In the genomic region with DNA sequence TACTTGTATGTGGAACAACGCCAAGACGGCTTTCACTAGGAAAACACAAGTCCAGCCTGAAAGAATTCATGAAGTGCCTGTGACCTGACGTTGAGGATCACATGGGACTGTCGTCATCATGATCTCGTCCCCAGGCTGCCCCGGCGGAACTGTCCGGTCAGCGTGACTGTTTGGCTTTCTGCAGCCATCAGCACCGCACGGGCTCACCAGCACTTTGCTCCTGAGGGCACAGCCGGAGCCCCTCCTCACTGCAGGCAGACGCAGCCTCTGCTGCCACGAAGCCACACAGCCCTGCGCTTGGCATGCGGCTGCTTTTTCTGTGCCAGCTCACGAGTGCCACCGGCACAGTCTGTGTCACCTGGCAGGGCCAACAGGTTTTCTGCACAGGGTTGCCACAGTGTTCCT, we compare ENCODE assay signal across 12 cellular contexts. TPM values are rescaled to one million over a fixed set of nuclear protein-coding genes. Genes with fewer than 3 reads are reported as not detected.
DNase-seq lines count a peak whose midpoint lies in the region; ATAC-seq and TF ChIP-seq lines count a peak whose summit lies in the region.
"Had no signal": no experiment of that assay in that cellular context is flagged by ENCODE, and none has a peak within 500 bp of the region (broad histone marks: within the 10 kb centered on the region; RNA-seq: fewer than 3 reads in every experiment).

No MANE protein-coding gene starts in this region.

- intact Hi-C loops in left ventricle myocardium inferior (cut with micrococcal nuclease): no loop called here

- DNase-seq in C1 segment of cervical spinal cord (lab: John Stamatoyannopoulos, UW) (peak in 9 of 14 donors; percentile 23 to 84 (median 44)), astrocyte of the cerebellum (ENCODE audit: low read depth) (peak; percentile 69), left ventricle myocardium inferior (peak; percentile 72), retinal pigment epithelial cell (ENCODE audit: low read depth) (peak; percentile 71), NCI-H1105 (lab: John Stamatoyannopoulos, UW) (no peak)
- no peak for DNase-seq in stimulated activated CD4-positive, alpha-beta T cell treated with anti-CD3 and anti-CD28 coated beads, Interleukin-1b, Interleukin-23, amount 100 ng/mL, for 48 hours
- DNase-seq: activated CD4-positive, alpha-beta T cell treated with anti-CD3 and anti-CD28 coated beads, Interleukin-2, amount 10 ng/mL, durations not matched to agents 7 days and 5 days; cortex of kidney; DMS 273 treated with DMSO at 0.1 percent for 48 hours; NCI-H510A treated with DMSO at 0.1 percent for 48 hours had no signal

- in situ Hi-C loops in astrocyte of the cerebellum (cut with HindIII; ENCODE audit: low sequenced_read_pairs): no loop called here

- H3K36me3 ChIP-seq in left ventricle myocardium inferior: peaks cover 89% of the 10 kb centered on the region

- ATAC-seq in GM21786 (IDR thresholded peaks at IDR 0.05; ENCODE audit: unreplicated experiment) (no peak), HG02938 (IDR thresholded peaks at IDR 0.05; ENCODE audit: unreplicated experiment) (no peak)

- peaks cover 33% of the 10 kb centered on the region for H3K4me1 ChIP-seq in left ventricle myocardium inferior

- H3K27me3 ChIP-seq in left ventricle myocardium inferior (ENCODE audit: low read depth): no peaks in the 10 kb centered on the region

- H3K4me3 ChIP-seq in astrocyte of the cerebellum (ENCODE audit: low read depth, low read length): no peak overlapping the region
- peak overlapping the region; percentile 29 for H3K4me3 ChIP-seq in left ventricle myocardium inferior
- no peak overlapping the region for H3K4me3 ChIP-seq in retinal pigment epithelial cell (ENCODE audit: low read length)

- no peaks in the 10 kb centered on the region for H3K9me3 ChIP-seq in left ventricle myocardium inferior (replicated peaks)

- TF ChIP-seq CTCF in astrocyte of the cerebellum (IDR thresholded peaks at IDR 0.05; ENCODE audit: low read depth, low read length, missing control alignments): no peak
- no peak for TF ChIP-seq CTCF in left ventricle myocardium inferior (IDR thresholded peaks at IDR 0.05; ENCODE audit: borderline replicate concordance)
- no peak for TF ChIP-seq CTCF in retinal pigment epithelial cell (conservative IDR thresholded peaks at IDR 0.05; ENCODE audit: low read depth, low read length)

- H3K27ac ChIP-seq in left ventricle myocardium inferior (replicated peaks): peak overlapping the region; percentile 87

RNA-seq across cellular contexts. Expression of a gene that starts 9.4 kb away (rescaled TPM):
- 22.9 TPM for total RNA-seq in left ventricle myocardium inferior

RNA-seq across cellular contexts. Expression of a gene that starts 34.7 kb away (rescaled TPM):
- total RNA-seq in left ventricle myocardium inferior: 183 TPM

Comparison
In these comparisons a context has a peak if more than half of its experiments do, and no peak if none do; other contexts are left out.
1. DNase-seq: peak in C1 segment of cervical spinal cord (9 of 14), astrocyte of the cerebellum (single experiment), left ventricle myocardium inferior (single experiment) and retinal pigment epithelial cell (single experiment); none in NCI-H1105 (single experiment) and stimulated activated CD4-positive, alpha-beta T cell treated with anti-CD3 and anti-CD28 coated beads, Interleukin-1b, Interleukin-23, amount 100 ng/mL, for 48 hours (single experiment).